In the genomic region with DNA sequence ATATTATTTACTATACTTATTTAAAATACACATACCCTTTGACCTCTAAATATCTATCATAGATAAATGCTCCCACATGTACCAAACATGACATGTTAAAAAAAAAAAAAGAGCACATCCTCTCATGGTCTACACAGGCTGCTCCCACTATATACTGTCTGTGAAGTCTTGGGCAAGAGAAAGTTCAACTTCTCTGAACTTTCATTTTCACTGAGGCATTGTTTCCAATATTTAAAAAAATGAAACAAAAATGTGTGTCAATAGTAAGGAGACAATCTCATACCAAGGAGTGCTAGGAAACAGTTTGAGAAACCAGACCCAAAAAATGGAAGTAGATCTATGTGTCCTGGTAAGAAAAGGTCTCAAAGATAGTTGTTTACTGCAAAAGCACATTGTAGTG, we compare ENCODE assay signal across 9 cellular contexts. TPM values are rescaled to one million over a fixed set of nuclear protein-coding genes. Genes with fewer than 3 reads are reported as not detected.
A peak's percentile ranks its signal among the peaks of the same experiment; 100 is the strongest.
DNase-seq lines count a peak whose midpoint lies in the region; ATAC-seq and TF ChIP-seq lines count a peak whose summit lies in the region.
"Had no signal": no experiment of that assay in that cellular context is flagged by ENCODE, and none has a peak within 500 bp of the region (broad histone marks: within the 10 kb centered on the region; RNA-seq: fewer than 3 reads in every experiment).

No MANE protein-coding gene starts in this region.

- no peak for DNase-seq in activated T-cell treated with anti-CD3 and anti-CD28 coated beads, Interleukin-2, amount 50 U/mL, for 72 hours
- no peak for DNase-seq in activated T-cell treated with anti-CD3 and anti-CD28 coated beads, Interleukin-2, amount 50 U/mL, for 48 hours
- DNase-seq in stromal cell of bone marrow (ENCODE audit: low read depth), result peak; percentile 18
- DNase-seq in NCI-H2029 (lab: John Stamatoyannopoulos, UW), result no peak
- no peak for DNase-seq in activated CD4-positive, alpha-beta T cell treated with anti-CD3 and anti-CD28 coated beads for 1 hour
- no peak for DNase-seq in OCI-LY7 (ENCODE audit: low spot score)
- DNase-seq: NCI-H774 had no signal

- H3K79me2 ChIP-seq in OCI-LY7 (ENCODE audit: insufficient read depth, low read depth, low read length), result no peaks in the 10 kb centered on the region

- no peak overlapping the region for H3K27ac ChIP-seq in OCI-LY7 (ENCODE audit: low read depth, low read length, poor library complexity, severe bottlenecking)

- peak; percentile 80 to 82 for ATAC-seq in activated T-cell treated with anti-CD3 and anti-CD28 coated beads, Interleukin-2, amount 50 U/mL, for 72 hours (replicated peaks in 1 of 2)
- ATAC-seq in HG02884 (IDR thresholded peaks at IDR 0.05; ENCODE audit: unreplicated experiment), result peak; percentile 69
- ATAC-seq in activated T-helper 17 cell treated with anti-CD3 and anti-CD28 coated beads, Interleukin-2, amount 50 U/mL, for 72 hours (replicated peaks), result peak; percentile 82

- intact Hi-C loops in OCI-LY7 (cut with micrococcal nuclease; ENCODE audit: unreplicated experiment), result no loop called here

- H3K9me3 Mint-ChIP-seq in activated T-cell treated with anti-CD3 and anti-CD28 coated beads, Interleukin-2, amount 50 U/mL, for 72 hours, result no peaks in the 10 kb centered on the region
- H3K9me3 Mint-ChIP-seq in activated T-helper 17 cell treated with anti-CD3 and anti-CD28 coated beads, Interleukin-2, amount 50 U/mL, for 72 hours, result no peaks in the 10 kb centered on the region

- no peak overlapping the region for H3K4me3 ChIP-seq in OCI-LY7 (ENCODE audit: low read depth, low read length, poor library complexity, severe bottlenecking)

- BruUV-seq in OCI-LY7 (replicated peaks; lab: Mats Ljungman, UMichigan), result no TSS peak

- TF ChIP-seq CTCF in OCI-LY7 (conservative IDR thresholded peaks at IDR 0.05; ENCODE audit: low read length), result no peak

- no peak overlapping the region for H3K4me2 ChIP-seq in OCI-LY7 (ENCODE audit: low read length)

- CTCF ChIA-PET in OCI-LY7 (lab: Charles Lee; ENCODE audit: unreplicated experiment), result no interaction called here

- no peaks in the 10 kb centered on the region for H3K4me1 ChIP-seq in OCI-LY7 (ENCODE audit: insufficient read depth, low read length, poor library complexity, severe bottlenecking)

- H3K4me1 Mint-ChIP-seq in activated T-cell treated with anti-CD3 and anti-CD28 coated beads, Interleukin-2, amount 50 U/mL, for 72 hours (ENCODE audit: low read depth), result peaks cover 61% of the 10 kb centered on the region
- H3K4me1 Mint-ChIP-seq in activated T-helper 17 cell treated with anti-CD3 and anti-CD28 coated beads, Interleukin-2, amount 50 U/mL, for 72 hours, result peaks cover 41% of the 10 kb centered on the region

- H3K27ac Mint-ChIP-seq in activated T-cell treated with anti-CD3 and anti-CD28 coated beads, Interleukin-2, amount 50 U/mL, for 72 hours, result peak overlapping the region; percentile 96
- peak overlapping the region; percentile 91 for H3K27ac Mint-ChIP-seq in activated T-helper 17 cell treated with anti-CD3 and anti-CD28 coated beads, Interleukin-2, amount 50 U/mL, for 72 hours

- H3K9me3 ChIP-seq in OCI-LY7 (ENCODE audit: low read length), result no peaks in the 10 kb centered on the region

- no peaks in the 10 kb centered on the region for H4K20me1 ChIP-seq in OCI-LY7 (ENCODE audit: insufficient read depth, low read length)

- no peaks in the 10 kb centered on the region for H3K9me2 ChIP-seq in OCI-LY7 (ENCODE audit: insufficient read depth, low read length)

- peak overlapping the region; percentile 35 to 83 for H3K4me3 Mint-ChIP-seq in activated T-cell treated with anti-CD3 and anti-CD28 coated beads, Interleukin-2, amount 50 U/mL, for 72 hours
- H3K4me3 Mint-ChIP-seq in activated T-helper 17 cell treated with anti-CD3 and anti-CD28 coated beads, Interleukin-2, amount 50 U/mL, for 72 hours, result peak overlapping the region; percentile 68

- no peaks in the 10 kb centered on the region for H3K36me3 Mint-ChIP-seq in activated T-cell treated with anti-CD3 and anti-CD28 coated beads, Interleukin-2, amount 50 U/mL, for 72 hours (ENCODE audit: insufficient read depth in 2 of 2)
- H3K36me3 Mint-ChIP-seq in activated T-helper 17 cell treated with anti-CD3 and anti-CD28 coated beads, Interleukin-2, amount 50 U/mL, for 72 hours (ENCODE audit: low read depth), result peaks cover 47% of the 10 kb centered on the region

- H3K27me3 Mint-ChIP-seq in activated T-cell treated with anti-CD3 and anti-CD28 coated beads, Interleukin-2, amount 50 U/mL, for 72 hours (ENCODE audit: low read depth), result no peaks in the 10 kb centered on the region
- no peaks in the 10 kb centered on the region for H3K27me3 Mint-ChIP-seq in activated T-helper 17 cell treated with anti-CD3 and anti-CD28 coated beads, Interleukin-2, amount 50 U/mL, for 72 hours

- H2AFZ ChIP-seq in OCI-LY7 (ENCODE audit: low read length), result no peak overlapping the region

- POLR2A ChIA-PET in OCI-LY7 (lab: Charles Lee), result no interaction called here

- no peaks in the 10 kb centered on the region for H3K36me3 ChIP-seq in OCI-LY7 (ENCODE audit: insufficient read depth, low read length)

RNA-seq across cellular contexts. Expression of a gene that starts 29.3 kb away (rescaled TPM):
- total RNA-seq in activated T-cell treated with anti-CD3 and anti-CD28 coated beads, Interleukin-2, amount 50 U/mL, for 72 hours, result 10 to 100 TPM; 39.1 to 39.9 TPM
- total RNA-seq in activated T-helper 17 cell treated with anti-CD3 and anti-CD28 coated beads, Interleukin-2, amount 50 U/mL, for 72 hours, result 10 to 100 TPM; 43.8 to 56.9 TPM
- 25.9 and 27.2 TPM in 2 replicates for total RNA-seq in OCI-LY7 (2014; rRNA removed; shearing (Covaris generic))
- total RNA-seq in OCI-LY7 (2022), result 31.9 and 35.6 TPM in 2 replicates
